Comparison of ENCODE assay signal across 10 cellular contexts in genomic region chr1:1617516-1617915, GRCh38. TPM values are rescaled to one million over a fixed set of nuclear protein-coding genes. Genes with fewer than 3 reads are reported as not detected.
A peak's percentile ranks its signal among the peaks of the same experiment; 100 is the strongest.
DNase-seq lines count a peak whose midpoint lies in the region; TF ChIP-seq lines count a peak whose summit lies in the region.
"Had no signal": no experiment of that assay in that cellular context is flagged by ENCODE, and none has a peak within 500 bp of the region (broad histone marks: within the 10 kb centered on the region; RNA-seq: fewer than 3 reads in every experiment).

No MANE protein-coding gene starts in this region.

- H3K4me3 ChIP-seq in Loucy (ENCODE audit: low read length, poor library complexity, severe bottlenecking), result peak overlapping the region; percentile 94
- H3K4me3 ChIP-seq: lung had no signal

- H3K27ac Mint-ChIP-seq in activated CD4-positive, alpha-beta T cell treated with anti-CD3 and anti-CD28 coated beads, Interleukin-2, amount 10 ng/mL, durations not matched to agents 24 days and 14 days, result peak overlapping the region; percentile 41
- peak overlapping the region in 3 of 5 experiments; percentile 38 to 81 (median 52) for H3K27ac Mint-ChIP-seq in brain
- peak overlapping the region; percentile 20 for H3K27ac Mint-ChIP-seq in progenitor cell of endocrine pancreas

- peaks cover 28% of the 10 kb centered on the region for H3K4me1 ChIP-seq in Loucy (ENCODE audit: insufficient read depth, low read length, poor library complexity, severe bottlenecking)

- H3K79me2 ChIP-seq in Loucy (ENCODE audit: insufficient read depth, low read length), result peaks cover 25% of the 10 kb centered on the region

- peaks cover 5% of the 10 kb centered on the region for H3K36me3 Mint-ChIP-seq in activated CD4-positive, alpha-beta T cell treated with anti-CD3 and anti-CD28 coated beads, Interleukin-2, amount 10 ng/mL, durations not matched to agents 24 days and 14 days (ENCODE audit: low read depth)
- H3K36me3 Mint-ChIP-seq in brain (peaks cover 7% of the 10 kb centered on the region), progenitor cell of endocrine pancreas (ENCODE audit: insufficient read depth) (peaks cover 3% of the 10 kb centered on the region)

- no peak overlapping the region for H2AFZ ChIP-seq in Loucy (ENCODE audit: low read length)

- no peak for DNase-seq in activated CD4-positive, alpha-beta T cell treated with anti-CD3 and anti-CD28 coated beads, Interleukin-2, amount 10 ng/mL, durations not matched to agents 24 days and 14 days
- DNase-seq in activated CD4-positive, alpha-beta T cell treated with anti-CD3 and anti-CD28 coated beads, Interleukin-2, amount 50 U/mL, for 4 hours, result no peak
- DNase-seq in progenitor cell of endocrine pancreas (ENCODE audit: low spot score, unreplicated experiment) (no peak), COLO829 (ENCODE audit: low spot score) (no peak), COR-L47 (lab: John Stamatoyannopoulos, UW) (no peak), NOMO-1 treated with dmso at 0.1 percent for 144 hours (lab: John Stamatoyannopoulos, UW; ENCODE audit: unreplicated experiment) (no peak)
- DNase-seq: RPMI8226 had no signal

- H3K9me3 ChIP-seq in Loucy (ENCODE audit: insufficient read depth, low read depth, low read length), result no peaks in the 10 kb centered on the region

- H3K36me3 ChIP-seq in Loucy (ENCODE audit: insufficient read depth, low read length), result no peaks in the 10 kb centered on the region

- H3K4me3 Mint-ChIP-seq in activated CD4-positive, alpha-beta T cell treated with anti-CD3 and anti-CD28 coated beads, Interleukin-2, amount 10 ng/mL, durations not matched to agents 24 days and 14 days, result peak overlapping the region; percentile 80
- H3K4me3 Mint-ChIP-seq in brain, result peak overlapping the region; percentile 86 to 94 (median 90)
- H3K4me3 Mint-ChIP-seq in progenitor cell of endocrine pancreas (ENCODE audit: low read depth), result peak overlapping the region; percentile 77

- TF ChIP-seq CTCF in Loucy (conservative IDR thresholded peaks at IDR 0.05; ENCODE audit: low read length), result no peak
- no peak for TF ChIP-seq CTCF in brain (conservative IDR thresholded peaks at IDR 0.05)
- no peak for TF ChIP-seq CTCF in progenitor cell of endocrine pancreas (IDR thresholded peaks at IDR 0.05; ENCODE audit: unreplicated experiment)

- H3K4me1 Mint-ChIP-seq in activated CD4-positive, alpha-beta T cell treated with anti-CD3 and anti-CD28 coated beads, Interleukin-2, amount 10 ng/mL, durations not matched to agents 24 days and 14 days, result peaks cover 25% of the 10 kb centered on the region
- H3K4me1 Mint-ChIP-seq in brain, result peaks cover 39% of the 10 kb centered on the region
- H3K4me1 Mint-ChIP-seq in progenitor cell of endocrine pancreas (ENCODE audit: low read depth), result peaks cover 21% of the 10 kb centered on the region

- intact Hi-C loops in activated CD4-positive, alpha-beta T cell treated with anti-CD3 and anti-CD28 coated beads, Interleukin-2, amount 10 ng/mL, durations not matched to agents 24 days and 14 days (cut with micrococcal nuclease), result no loop called here

- no peaks in the 10 kb centered on the region for H3K27me3 Mint-ChIP-seq in activated CD4-positive, alpha-beta T cell treated with anti-CD3 and anti-CD28 coated beads, Interleukin-2, amount 10 ng/mL, durations not matched to agents 24 days and 14 days
- peaks cover 5% of the 10 kb centered on the region for H3K27me3 Mint-ChIP-seq in brain
- no peaks in the 10 kb centered on the region for H3K27me3 Mint-ChIP-seq in progenitor cell of endocrine pancreas

- H3K9ac ChIP-seq in Loucy (ENCODE audit: low read depth, low read length, poor library complexity, severe bottlenecking), result peak overlapping the region; percentile 99

- no peaks in the 10 kb centered on the region for H3K27me3 ChIP-seq in Loucy (ENCODE audit: insufficient read depth, low read length, poor library complexity, severe bottlenecking)

- no peaks in the 10 kb centered on the region for H3F3A ChIP-seq in Loucy (ENCODE audit: low read depth)

- peaks cover 16% of the 10 kb centered on the region for H4K20me1 ChIP-seq in Loucy (ENCODE audit: insufficient read depth, low read length, poor library complexity, severe bottlenecking)

- no peaks in the 10 kb centered on the region for H3K9me2 ChIP-seq in Loucy (replicated peaks; ENCODE audit: low read depth, low read length)

- H3K9me3 Mint-ChIP-seq in activated CD4-positive, alpha-beta T cell treated with anti-CD3 and anti-CD28 coated beads, Interleukin-2, amount 10 ng/mL, durations not matched to agents 24 days and 14 days, result no peaks in the 10 kb centered on the region
- no peaks in the 10 kb centered on the region for H3K9me3 Mint-ChIP-seq in brain
- H3K9me3 Mint-ChIP-seq in progenitor cell of endocrine pancreas (ENCODE audit: low read depth), result no peaks in the 10 kb centered on the region

- H3K4me2 ChIP-seq in Loucy (ENCODE audit: low read depth, low read length, poor library complexity, severe bottlenecking), result peak overlapping the region; percentile 92

RNA-seq across cellular contexts. Expression of gene MIB2, which starts 2.2 kb away (rescaled TPM):
- total RNA-seq in activated CD4-positive, alpha-beta T cell treated with anti-CD3 and anti-CD28 coated beads, Interleukin-2, amount 10 ng/mL, durations not matched to agents 24 days and 14 days, result 32.7 and 34.1 TPM in 2 replicates
- 27.2 TPM for polyA plus RNA-seq in brain (ENCODE audit: insufficient read depth, low read depth, low replicate concordance)
- total RNA-seq in progenitor cell of endocrine pancreas, result 132 and 144 TPM in 2 replicates

RNA-seq across cellular contexts. Expression of gene MMP23B, which starts 14.5 kb away (rescaled TPM):
- total RNA-seq in activated CD4-positive, alpha-beta T cell treated with anti-CD3 and anti-CD28 coated beads, Interleukin-2, amount 10 ng/mL, durations not matched to agents 24 days and 14 days, result 1.2 and 1.5 TPM in 2 replicates
- polyA plus RNA-seq in brain (ENCODE audit: insufficient read depth, low read depth, low replicate concordance), result not detected
- total RNA-seq in progenitor cell of endocrine pancreas, result 4.4 and 5.3 TPM in 2 replicates

RNA-seq across cellular contexts. Expression of gene FNDC10, which starts 17.6 kb away (rescaled TPM):
- total RNA-seq in activated CD4-positive, alpha-beta T cell treated with anti-CD3 and anti-CD28 coated beads, Interleukin-2, amount 10 ng/mL, durations not matched to agents 24 days and 14 days, result 14.3 and 15.9 TPM in 2 replicates
- 21.7 TPM for polyA plus RNA-seq in brain (ENCODE audit: insufficient read depth, low read depth, low replicate concordance)
- total RNA-seq in progenitor cell of endocrine pancreas, result 2.7 and 4.2 TPM in 2 replicates

RNA-seq across cellular contexts. Expression of gene CDK11B, which starts 41.3 kb away (rescaled TPM):
- total RNA-seq in activated CD4-positive, alpha-beta T cell treated with anti-CD3 and anti-CD28 coated beads, Interleukin-2, amount 10 ng/mL, durations not matched to agents 24 days and 14 days, result 38.0 and 40.4 TPM in 2 replicates
- polyA plus RNA-seq in brain (ENCODE audit: insufficient read depth, low read depth, low replicate concordance), result 46.9 TPM
- 26.3 and 28.7 TPM in 2 replicates for total RNA-seq in progenitor cell of endocrine pancreas

RNA-seq across cellular contexts. Expression of gene SSU72, which starts 42.9 kb away (rescaled TPM):
- total RNA-seq in activated CD4-positive, alpha-beta T cell treated with anti-CD3 and anti-CD28 coated beads, Interleukin-2, amount 10 ng/mL, durations not matched to agents 24 days and 14 days, result 134 TPM in 2 replicates
- 231 TPM for polyA plus RNA-seq in brain (ENCODE audit: insufficient read depth, low read depth, low replicate concordance)
- 114 and 118 TPM in 2 replicates for total RNA-seq in progenitor cell of endocrine pancreas
